ENCODE assay signal across 9 cellular contexts in the genomic region with DNA sequence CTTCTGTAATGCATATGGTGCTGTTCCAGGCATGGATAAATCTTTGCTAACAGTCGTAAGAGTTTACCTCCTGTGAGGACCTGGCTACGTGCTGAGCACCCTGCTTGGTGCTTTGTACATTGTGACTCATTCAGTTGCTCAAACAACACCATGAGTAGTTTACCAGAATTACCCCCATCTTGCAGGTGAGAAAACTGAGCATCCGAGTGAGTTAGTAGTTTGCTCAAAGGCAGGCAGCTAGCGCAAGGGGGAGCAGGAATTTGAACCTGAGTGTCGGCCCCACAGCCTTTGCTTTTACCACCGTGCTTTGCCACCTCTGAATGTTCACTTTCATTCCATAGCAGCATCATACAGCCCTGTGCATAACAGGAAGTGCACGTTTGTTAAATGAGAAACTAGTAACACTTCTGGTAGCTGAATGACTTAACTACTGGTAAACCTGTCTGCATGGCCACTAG.
DNase-seq lines count a peak whose midpoint lies in the region; ATAC-seq, FAIRE-seq and TF ChIP-seq lines count a peak whose summit lies in the region.
"Had no signal": no experiment of that assay in that cellular context is flagged by ENCODE, and none has a peak within 500 bp of the region (broad histone marks: within the 10 kb centered on the region; RNA-seq: fewer than 3 reads in every experiment).

No MANE protein-coding gene starts in this region.

- FAIRE-seq in GM12891 (lab: Jason Lieb, UNC): peak; percentile 83

- H3K4me1 ChIP-seq in effector memory CD4-positive, alpha-beta T cell (ENCODE audit: control insufficient read depth, insufficient read depth, low read length, poor library complexity, severe bottlenecking): no peaks in the 10 kb centered on the region
- H3K4me1 ChIP-seq in adrenal gland (replicated peaks in 1 of 2): no peaks in the 10 kb centered on the region

- H3K36me3 ChIP-seq in effector memory CD4-positive, alpha-beta T cell (ENCODE audit: control insufficient read depth, insufficient read depth, low read length): no peaks in the 10 kb centered on the region
- H3K36me3 ChIP-seq in adrenal gland (replicated peaks in 1 of 2): no peaks in the 10 kb centered on the region

- intact Hi-C loops in adrenal gland (cut with DNase I): no loop called here

- H3K4me3 ChIP-seq in effector memory CD4-positive, alpha-beta T cell (ENCODE audit: insufficient read depth, low read depth, low read length, poor library complexity, severe bottlenecking): peak overlapping the region; percentile 2
- H3K4me3 ChIP-seq in adrenal gland: no peak overlapping the region

- ATAC-seq in GM21447 (IDR thresholded peaks at IDR 0.05; ENCODE audit: unreplicated experiment) (peak; percentile 91), HG03565 (IDR thresholded peaks at IDR 0.05; ENCODE audit: unreplicated experiment) (peak; percentile 93)

- H3K27me3 ChIP-seq in effector memory CD4-positive, alpha-beta T cell (replicated peaks; ENCODE audit: control insufficient read depth, insufficient read depth, low read length, poor library complexity, severe bottlenecking): no peaks in the 10 kb centered on the region
- no peaks in the 10 kb centered on the region for H3K27me3 ChIP-seq in adrenal gland

- H3K9me3 ChIP-seq in effector memory CD4-positive, alpha-beta T cell (ENCODE audit: control insufficient read depth, low read length): no peaks in the 10 kb centered on the region
- H3K9me3 ChIP-seq in adrenal gland (replicated peaks in 1 of 3): no peaks in the 10 kb centered on the region

- H3K27ac ChIP-seq in effector memory CD4-positive, alpha-beta T cell (ENCODE audit: insufficient read depth, low read length, poor library complexity, severe bottlenecking): no peak overlapping the region
- no peak overlapping the region for H3K27ac ChIP-seq in adrenal gland

- no peak for DNase-seq in GM12891 (ENCODE audit: insufficient read length, low spot score)
- no peak for DNase-seq in effector memory CD4-positive, alpha-beta T cell
- DNase-seq in anterior cingulate cortex (lab: John Stamatoyannopoulos, UW): no peak
- DNase-seq in T-helper 9 cell: no peak
- DNase-seq in adrenal gland: no peak
- no peak for DNase-seq in NCI-H446 treated with DMSO at 0.1 percent for 48 hours (lab: John Stamatoyannopoulos, UW)
- DNase-seq: IMR-90 had no signal

- 86 to 94% (median 88%) methylated on average over 6 to 7 of the region's 7 CpGs for WGBS in adrenal gland, 4 donors

- no peak for TF ChIP-seq POLR2A in GM12891 (IDR thresholded peaks at IDR 0.05; ENCODE audit: low read depth, low read length)
- TF ChIP-seq POLR2A in adrenal gland (IDR thresholded peaks at IDR 0.05): no peak

- TF ChIP-seq CTCF in adrenal gland (IDR thresholded peaks at IDR 0.05): no peak

TF ChIP-seq in GM12891, 5 proteins besides CTCF, POLR2A, EP300 and RAD21:
- TF ChIP-seq SPI1 (IDR thresholded peaks at IDR 0.05; ENCODE audit: low read depth, low read length) (peak; percentile 78), PAX5 (IDR thresholded peaks at IDR 0.05; ENCODE audit: insufficient read depth, low read length, severe bottlenecking) (no peak)
